In the genomic region with DNA sequence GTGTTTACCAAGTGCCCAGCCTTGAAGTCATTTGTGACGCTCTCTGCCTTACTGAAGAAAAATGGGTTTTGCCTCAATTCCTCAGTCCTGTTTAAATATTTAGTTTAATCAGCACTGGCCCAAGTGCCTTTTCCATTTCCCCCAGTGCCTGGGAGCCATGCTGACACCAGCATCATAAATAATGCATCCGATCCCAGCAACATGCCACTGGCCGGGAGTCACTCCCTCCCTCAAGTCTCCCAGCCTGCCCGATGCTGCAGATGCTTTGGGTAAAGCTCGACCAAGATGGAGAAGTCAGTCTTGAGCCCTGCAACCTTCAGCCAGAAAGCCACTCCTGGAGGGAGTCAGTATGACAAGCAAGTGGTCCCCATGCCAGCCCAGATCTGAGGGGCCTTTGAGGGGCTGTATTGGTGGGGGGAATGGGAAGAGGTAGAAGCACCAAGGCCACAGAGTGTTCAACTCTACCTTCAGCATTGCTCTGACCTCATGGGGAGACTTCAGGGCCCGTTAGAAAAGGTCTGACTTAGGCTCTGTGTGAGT, we compare ENCODE assay signal across 17 cellular contexts. TPM values are rescaled to one million over a fixed set of nuclear protein-coding genes. Genes with fewer than 3 reads are reported as not detected.
DNase-seq lines count a peak whose midpoint lies in the region; ATAC-seq and TF ChIP-seq lines count a peak whose summit lies in the region.
"Had no signal": no experiment of that assay in that cellular context is flagged by ENCODE, and none has a peak within 500 bp of the region (broad histone marks: within the 10 kb centered on the region; RNA-seq: fewer than 3 reads in every experiment).

No MANE protein-coding gene starts in this region.

- ATAC-seq in HG02981 (IDR thresholded peaks at IDR 0.05; ENCODE audit: unreplicated experiment) (no peak), HG03442 (IDR thresholded peaks at IDR 0.05; ENCODE audit: unreplicated experiment) (no peak)
- ATAC-seq: CD8-positive, alpha-beta T cell; PC-3 had no signal

- no peak overlapping the region for H2BK120ac ChIP-seq in mesenchymal stem cell (ENCODE audit: low read depth, low read length)

- no peaks in the 10 kb centered on the region for H3K9me2 ChIP-seq in OCI-LY1 (ENCODE audit: low read depth, low read length)

- H3K4me3 ChIP-seq in OCI-LY1 (ENCODE audit: low read depth, low read length, poor library complexity, severe bottlenecking) (no peak overlapping the region), mesenchymal stem cell (ENCODE audit: insufficient read depth in 1 of 2, low read depth in 1 of 2, low read length in 2 of 2) (no peak overlapping the region)
- H3K4me3 ChIP-seq: BLaER1, K562 had no signal

- H3K4me1 ChIP-seq in OCI-LY1 (ENCODE audit: insufficient read depth, low read length, severe bottlenecking) (peaks cover 37% of the 10 kb centered on the region), mesenchymal stem cell (ENCODE audit: control insufficient read depth, insufficient read depth, low read depth, low read length) (peaks cover 1% of the 10 kb centered on the region)
- H3K4me1 ChIP-seq: BLaER1 had no signal

- no peak overlapping the region for H3K9ac ChIP-seq in OCI-LY1 (ENCODE audit: low read length)
- no peak overlapping the region for H3K9ac ChIP-seq in mesenchymal stem cell (ENCODE audit: low read length)
- H3K9ac ChIP-seq: BLaER1 had no signal

- TF ChIP-seq CTCF in OCI-LY1 (IDR thresholded peaks at IDR 0.05; ENCODE audit: low read length) (no peak), progenitor cell of endocrine pancreas (IDR thresholded peaks at IDR 0.05; ENCODE audit: unreplicated experiment) (no peak)

- 53% methylated on average over 6 of the region's 6 CpGs for WGBS in mesenchymal stem cell

- H3F3A ChIP-seq in OCI-LY1 (ENCODE audit: insufficient read depth, low read length): no peaks in the 10 kb centered on the region

- no peak overlapping the region for H2AFZ ChIP-seq in OCI-LY1 (ENCODE audit: low read length)
- no peak overlapping the region for H2AFZ ChIP-seq in mesenchymal stem cell (ENCODE audit: low read depth, low read length)

- H3K4ac ChIP-seq in mesenchymal stem cell (ENCODE audit: low read depth in 1 of 2, low read length in 2 of 2): no peak overlapping the region

- H4K20me1 ChIP-seq in OCI-LY1 (ENCODE audit: insufficient read depth, low read length): no peaks in the 10 kb centered on the region
- H4K20me1 ChIP-seq: BLaER1 had no signal

- H2BK12ac ChIP-seq in mesenchymal stem cell (ENCODE audit: low read length in 2 of 2): no peak overlapping the region

- no peaks in the 10 kb centered on the region for H3K27me3 Mint-ChIP-seq in progenitor cell of endocrine pancreas

- no peak overlapping the region for H4K8ac ChIP-seq in mesenchymal stem cell (ENCODE audit: low read length)

- no peaks in the 10 kb centered on the region for H3K9me3 Mint-ChIP-seq in progenitor cell of endocrine pancreas (ENCODE audit: low read depth)
- H3K9me3 Mint-ChIP-seq: CD8-positive, alpha-beta T cell had no signal

- peak overlapping the region; percentile 68 for H3K27ac Mint-ChIP-seq in progenitor cell of endocrine pancreas
- H3K27ac Mint-ChIP-seq: CD8-positive, alpha-beta T cell had no signal

- H3K18ac ChIP-seq in mesenchymal stem cell (ENCODE audit: low read depth in 1 of 2, low read length in 2 of 2): no peak overlapping the region

- peak overlapping the region; percentile 43 for H3K27ac ChIP-seq in OCI-LY1 (ENCODE audit: low read depth, low read length, poor library complexity, severe bottlenecking)
- no peak overlapping the region for H3K27ac ChIP-seq in mesenchymal stem cell (ENCODE audit: low read length, poor library complexity, severe bottlenecking)
- H3K27ac ChIP-seq: BLaER1, HL-60 had no signal

- no peaks in the 10 kb centered on the region for H3K9me3 ChIP-seq in OCI-LY1 (ENCODE audit: low read length)
- no peaks in the 10 kb centered on the region for H3K9me3 ChIP-seq in mesenchymal stem cell (ENCODE audit: control insufficient read depth, low read length)
- H3K9me3 ChIP-seq: BLaER1 had no signal

- DNase-seq in ELF-1 (ENCODE audit: low read depth, low spot score) (peak; percentile 42), mesenchymal stem cell (peak; percentile 15), progenitor cell of endocrine pancreas (ENCODE audit: low spot score, unreplicated experiment) (no peak), NCI-H2171 treated with DMSO at 0.1 percent for 48 hours (lab: John Stamatoyannopoulos, UW) (no peak), HK-2 (ENCODE audit: unreplicated experiment) (no peak)
- DNase-seq: CD8-positive, alpha-beta T cell; MV-4-11; NCI-H1417; NCI-H187 treated with DMSO at 0.1 percent for 48 hours; NCI-H526 treated with DMSO at 0.1 percent for 48 hours; PC-3 had no signal

- H4K91ac ChIP-seq in mesenchymal stem cell (ENCODE audit: low read length): no peak overlapping the region

- H3K36me3 ChIP-seq in OCI-LY1 (ENCODE audit: insufficient read depth, low read length): no peaks in the 10 kb centered on the region
- H3K36me3 ChIP-seq in mesenchymal stem cell (ENCODE audit: control insufficient read depth in 1 of 2, insufficient read depth in 2 of 2, low read depth in 1 of 2, low read length in 2 of 2): no peaks in the 10 kb centered on the region
- H3K36me3 ChIP-seq: BLaER1 had no signal

- H2BK15ac ChIP-seq in mesenchymal stem cell (ENCODE audit: low read depth, poor library complexity, severe bottlenecking): no peak overlapping the region

- H3K4me2 ChIP-seq in OCI-LY1 (ENCODE audit: low read length) (no peak overlapping the region), mesenchymal stem cell (ENCODE audit: low read length, poor library complexity, severe bottlenecking) (no peak overlapping the region)
- H3K4me2 ChIP-seq: BLaER1 had no signal

- H3K79me1 ChIP-seq in mesenchymal stem cell (replicated peaks; ENCODE audit: low read length, poor library complexity, severe bottlenecking): no peaks in the 10 kb centered on the region

- H2AK5ac ChIP-seq in mesenchymal stem cell (ENCODE audit: low read length, severe bottlenecking): no peak overlapping the region

- H3K27me3 ChIP-seq in OCI-LY1 (ENCODE audit: insufficient read depth, low read length) (no peaks in the 10 kb centered on the region), mesenchymal stem cell (ENCODE audit: control insufficient read depth in 1 of 2, insufficient read depth in 1 of 2, low read length in 2 of 2) (peaks cover 0 to 17% of the 10 kb centered on the region in 2 experiments)
- H3K27me3 ChIP-seq: BLaER1 had no signal

- H3K4me1 Mint-ChIP-seq in progenitor cell of endocrine pancreas (ENCODE audit: low read depth): peaks cover 13% of the 10 kb centered on the region

- no peak overlapping the region for H3K4me3 Mint-ChIP-seq in progenitor cell of endocrine pancreas (ENCODE audit: low read depth)
- H3K4me3 Mint-ChIP-seq: CD8-positive, alpha-beta T cell had no signal

- H3K23ac ChIP-seq in mesenchymal stem cell (ENCODE audit: low read length in 2 of 2): no peak overlapping the region

- H2BK5ac ChIP-seq in mesenchymal stem cell (ENCODE audit: low read depth, low read length, poor library complexity, severe bottlenecking): no peak overlapping the region

- H3K36me3 Mint-ChIP-seq in progenitor cell of endocrine pancreas (ENCODE audit: insufficient read depth): no peaks in the 10 kb centered on the region
- H3K36me3 Mint-ChIP-seq: CD8-positive, alpha-beta T cell had no signal

- no peak overlapping the region for H3K14ac ChIP-seq in mesenchymal stem cell (ENCODE audit: low read length in 2 of 2)

- no peaks in the 10 kb centered on the region for H3K79me2 ChIP-seq in OCI-LY1 (ENCODE audit: insufficient read depth, low read length)

RNA-seq across cellular contexts. Expression of gene MTA3, which starts 12.0 kb away (rescaled TPM):
- polyA plus RNA-seq in mesenchymal stem cell (2013, experiment 1 of 2): 36.0 TPM
- 41.0 TPM for polyA plus RNA-seq in mesenchymal stem cell (2013, experiment 2 of 2)
- total RNA-seq in progenitor cell of endocrine pancreas: 96.0 and 102 TPM in 2 replicates

Comparison
In these comparisons a context has a peak if more than half of its experiments do, and no peak if none do; other contexts are left out.
1. DNase-seq: peak in ELF-1 (single experiment) and mesenchymal stem cell (single experiment); none in progenitor cell of endocrine pancreas (single experiment), NCI-H2171 treated with DMSO at 0.1 percent for 48 hours (single experiment) and HK-2 (single experiment).